30 cellular contexts compared by ENCODE assay signal in the genomic region with DNA sequence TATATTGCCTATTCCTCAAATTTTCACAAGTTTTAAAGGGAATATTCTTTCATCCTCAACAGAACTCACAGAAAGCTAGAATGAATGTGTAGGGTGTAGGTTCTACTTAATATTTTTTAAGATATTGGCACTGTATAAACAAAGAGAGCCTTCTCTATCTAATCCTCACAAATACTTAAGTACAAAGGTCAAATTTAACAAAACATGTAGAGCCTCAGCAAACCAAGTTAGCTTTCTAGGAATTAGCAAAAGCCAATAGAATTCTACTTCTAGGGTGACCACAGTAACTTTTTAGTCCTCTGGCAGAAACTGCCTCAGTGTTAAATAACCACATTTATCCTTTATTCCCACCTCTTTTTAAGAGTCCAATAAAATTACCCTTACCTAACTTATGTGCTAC. TPM values are rescaled to one million over a fixed set of nuclear protein-coding genes. Genes with fewer than 3 reads are reported as not detected.
DNase-seq lines count a peak whose midpoint lies in the region; ATAC-seq, FAIRE-seq and TF ChIP-seq lines count a peak whose summit lies in the region.
"Had no signal": no experiment of that assay in that cellular context is flagged by ENCODE, and none has a peak within 500 bp of the region (broad histone marks: within the 10 kb centered on the region; RNA-seq: fewer than 3 reads in every experiment).

No MANE protein-coding gene starts in this region.

- H3K4me2 ChIP-seq in GM23338 = no peak overlapping the region

- peaks cover 97% of the 10 kb centered on the region for H4K20me1 ChIP-seq in GM23338 (replicated peaks; ENCODE audit: insufficient read depth)

- ATAC-seq in GM23338 (no peak), HG02759 (IDR thresholded peaks at IDR 0.05; ENCODE audit: unreplicated experiment) (no peak), HG03139 (IDR thresholded peaks at IDR 0.05; ENCODE audit: unreplicated experiment) (no peak)
- no peak for ATAC-seq in effector memory CD8-positive, alpha-beta T cell (replicated peaks)
- ATAC-seq: activated CD4-positive, CD25-positive, alpha-beta regulatory T cell treated with anti-CD3 and anti-CD28 coated beads, Interleukin-2, amount 50 U/mL, for 24 hours had no signal

- H3K27me3 Mint-ChIP-seq in activated naive CD8-positive, alpha-beta T cell = no peaks in the 10 kb centered on the region
- no peaks in the 10 kb centered on the region for H3K27me3 Mint-ChIP-seq in activated naive CD8-positive, alpha-beta T cell treated with anti-CD3 and anti-CD28 coated beads for 36 hours
- peaks cover 2% of the 10 kb centered on the region for H3K27me3 Mint-ChIP-seq in GM23338 (ENCODE audit: insufficient read depth, low read depth, poor library complexity)
- H3K27me3 Mint-ChIP-seq in effector memory CD8-positive, alpha-beta T cell = no peaks in the 10 kb centered on the region
- no peaks in the 10 kb centered on the region for H3K27me3 Mint-ChIP-seq in osteocyte (ENCODE audit: unreplicated experiment)
- H3K27me3 Mint-ChIP-seq: brain had no signal

- TF ChIP-seq CTCF in GM23338 (conservative IDR thresholded peaks at IDR 0.05; ENCODE audit: low read depth in 2 of 2) (no peak), osteocyte (IDR thresholded peaks at IDR 0.05) (no peak), kidney (IDR thresholded peaks at IDR 0.05; ENCODE audit: borderline replicate concordance, extremely low read depth, insufficient read depth) (no peak)

- H3K36me3 ChIP-seq in GM23338 (ENCODE audit: insufficient read depth) (peaks cover 20% of the 10 kb centered on the region; the same call in 1 of the 2 replicates), kidney (ENCODE audit: control insufficient read depth in 1 of 2, insufficient read depth in 2 of 2, low read length in 2 of 2) (peaks cover 7 to 8% of the 10 kb centered on the region in 2 donors)
- H3K36me3 ChIP-seq: prostate gland, right lobe of liver, vagina had no signal

- peaks cover 100% of the 10 kb centered on the region for H3K79me2 ChIP-seq in GM23338 (replicated peaks; ENCODE audit: insufficient read depth)

- no peaks in the 10 kb centered on the region for H3K9me2 ChIP-seq in GM23338 (ENCODE audit: insufficient read depth)

- peaks cover 32% of the 10 kb centered on the region for H3K4me1 ChIP-seq in GM23338 (ENCODE audit: insufficient read depth)
- peaks cover 2 to 4% of the 10 kb centered on the region in 2 donors for H3K4me1 ChIP-seq in kidney (ENCODE audit: control insufficient read depth in 1 of 2, insufficient read depth in 1 of 2, low read depth in 1 of 2, low read length in 2 of 2)
- H3K4me1 ChIP-seq: prostate gland had no signal

- H3K27me3 ChIP-seq in GM23338 (ENCODE audit: insufficient read depth) = no peaks in the 10 kb centered on the region
- H3K27me3 ChIP-seq: neutrophil, right lobe of liver, stomach, vagina had no signal

- H3K9ac ChIP-seq in kidney (ENCODE audit: low read length in 2 of 2) = no peak overlapping the region

- DNase-seq in activated naive CD8-positive, alpha-beta T cell treated with anti-CD3 and anti-CD28 coated beads for 36 hours = no peak
- no peak for DNase-seq in GM23338 (ENCODE audit: low spot score)
- DNase-seq in effector memory CD8-positive, alpha-beta T cell = no peak
- no peak for DNase-seq in osteocyte (ENCODE audit: extremely low spot score, unreplicated experiment)
- no peak for DNase-seq in kidney
- DNase-seq: activated CD4-positive, alpha-beta T cell treated with anti-CD3 and anti-CD28 coated beads, Interleukin-2, amount 50 U/mL, for 48 hours; activated CD8-positive, alpha-beta memory T cell treated with anti-CD3 and anti-CD28 coated beads, Interleukin-2, amount 50 U/mL, for 4 hours; activated naive CD4-positive, alpha-beta T cell treated with anti-CD3 and anti-CD28 coated beads for 36 hours; AML-193; amniotic stem cell; DMS79; NCI-H1436; NCI-H2081; NCI-H2227 treated with DMSO at 0.1 percent for 48 hours; NCI-H526 treated with DMSO at 0.1 percent for 48 hours; right lobe of liver; SHP77; stimulated activated CD4-positive, alpha-beta T cell treated with anti-CD3 and anti-CD28 coated beads, Interleukin-12 subunit alpha, Interleukin-12 subunit beta, amount 100 ng/mL, for 4 hours; stimulated activated CD4-positive, alpha-beta T cell treated with anti-CD3 and anti-CD28 coated beads, Interleukin-4, amount 100 ng/mL, for 1 hour; stomach had no signal

- H3F3A ChIP-seq in GM23338 (replicated peaks; ENCODE audit: low read depth) = 0 out of 2 replicates have a peak, but pooled peaks cover 2% of the 10 kb centered on the region

- peak overlapping the region; percentile 20 for H3K4me3 Mint-ChIP-seq in activated naive CD8-positive, alpha-beta T cell
- H3K4me3 Mint-ChIP-seq in activated naive CD8-positive, alpha-beta T cell treated with anti-CD3 and anti-CD28 coated beads for 36 hours = no peak overlapping the region
- H3K4me3 Mint-ChIP-seq in GM23338 (no peak overlapping the region), osteocyte (ENCODE audit: unreplicated experiment) (no peak overlapping the region)
- peak overlapping the region in 1 of 2 donors; percentile 18 for H3K4me3 Mint-ChIP-seq in effector memory CD8-positive, alpha-beta T cell
- H3K4me3 Mint-ChIP-seq: activated naive CD4-positive, alpha-beta T cell treated with anti-CD3 and anti-CD28 coated beads for 36 hours; activated T-helper 1 cell treated with anti-CD3 and anti-CD28 coated beads, Interleukin-12 subunit alpha, Interleukin-12 subunit beta, Interleukin-2, Interleukin-4 antibody, amounts not matched to agents 30 ng/mL and 10 ng/mL and 1 ng/mL, durations not matched to agents 14 hours and 24 hours and 36 hours; brain had no signal

- no peaks in the 10 kb centered on the region for H3K9me3 ChIP-seq in kidney (ENCODE audit: control insufficient read depth in 1 of 2, low read length in 2 of 2)
- H3K9me3 ChIP-seq: neutrophil, prostate gland, right lobe of liver, stomach, vagina had no signal

- H3K27ac ChIP-seq in GM23338 (ENCODE audit: low read depth) (peak overlapping the region; percentile 27; the same call in 1 of the 2 replicates), kidney (ENCODE audit: low read depth in 2 of 2, low read length in 2 of 2) (no peak overlapping the region)
- H3K27ac ChIP-seq: neutrophil, prostate gland, right lobe of liver, vagina had no signal

- H2AFZ ChIP-seq in GM23338 = no peak overlapping the region

- intact Hi-C loops in kidney (cut with DNase I) = no loop called here

- peaks cover 34% of the 10 kb centered on the region for H3K36me3 Mint-ChIP-seq in activated naive CD8-positive, alpha-beta T cell
- peaks cover 74% of the 10 kb centered on the region for H3K36me3 Mint-ChIP-seq in activated naive CD8-positive, alpha-beta T cell treated with anti-CD3 and anti-CD28 coated beads for 36 hours
- H3K36me3 Mint-ChIP-seq in GM23338 (ENCODE audit: low read depth) = peaks cover 83% of the 10 kb centered on the region
- peaks cover 55% of the 10 kb centered on the region for H3K36me3 Mint-ChIP-seq in effector memory CD8-positive, alpha-beta T cell (ENCODE audit: insufficient read depth)
- H3K36me3 Mint-ChIP-seq in osteocyte (ENCODE audit: unreplicated experiment) = peaks cover 31% of the 10 kb centered on the region

- FAIRE-seq in kidney (lab: Jason Lieb, UNC) = no peak
- FAIRE-seq: A204.1 had no signal

- H3K4me1 Mint-ChIP-seq in activated naive CD8-positive, alpha-beta T cell (ENCODE audit: low read depth) = peaks cover 79% of the 10 kb centered on the region
- peaks cover 47% of the 10 kb centered on the region for H3K4me1 Mint-ChIP-seq in activated naive CD8-positive, alpha-beta T cell treated with anti-CD3 and anti-CD28 coated beads for 36 hours
- H3K4me1 Mint-ChIP-seq in GM23338 (peaks cover 26% of the 10 kb centered on the region), osteocyte (ENCODE audit: unreplicated experiment) (peaks cover 40% of the 10 kb centered on the region)
- peaks cover 40 to 72% of the 10 kb centered on the region in 2 donors for H3K4me1 Mint-ChIP-seq in effector memory CD8-positive, alpha-beta T cell (ENCODE audit: low read depth in 2 of 2)

- no peak overlapping the region for H3K27ac Mint-ChIP-seq in activated naive CD8-positive, alpha-beta T cell
- H3K27ac Mint-ChIP-seq in activated naive CD8-positive, alpha-beta T cell treated with anti-CD3 and anti-CD28 coated beads for 36 hours = no peak overlapping the region
- H3K27ac Mint-ChIP-seq in GM23338 = no peak overlapping the region
- peak overlapping the region; percentile 46 to 54 for H3K27ac Mint-ChIP-seq in effector memory CD8-positive, alpha-beta T cell
- H3K27ac Mint-ChIP-seq in osteocyte (ENCODE audit: unreplicated experiment) = peak overlapping the region; percentile 34
- H3K27ac Mint-ChIP-seq: activated naive CD4-positive, alpha-beta T cell treated with anti-CD3 and anti-CD28 coated beads for 36 hours; activated T-helper 1 cell treated with anti-CD3 and anti-CD28 coated beads, Interleukin-12 subunit alpha, Interleukin-12 subunit beta, Interleukin-2, Interleukin-4 antibody, amounts not matched to agents 30 ng/mL and 10 ng/mL and 1 ng/mL, durations not matched to agents 14 hours and 24 hours and 36 hours had no signal

- peaks cover 9% of the 10 kb centered on the region for H3K9me3 Mint-ChIP-seq in activated naive CD8-positive, alpha-beta T cell (ENCODE audit: low read depth)
- peaks cover 4% of the 10 kb centered on the region for H3K9me3 Mint-ChIP-seq in activated naive CD8-positive, alpha-beta T cell treated with anti-CD3 and anti-CD28 coated beads for 36 hours
- no peaks in the 10 kb centered on the region for H3K9me3 Mint-ChIP-seq in GM23338
- no peaks in the 10 kb centered on the region for H3K9me3 Mint-ChIP-seq in effector memory CD8-positive, alpha-beta T cell
- no peaks in the 10 kb centered on the region for H3K9me3 Mint-ChIP-seq in osteocyte (ENCODE audit: unreplicated experiment)

- H3K4me3 ChIP-seq in GM23338 = no peak overlapping the region
- H3K4me3 ChIP-seq in kidney (ENCODE audit: low read length in 2 of 2) = no peak overlapping the region
- H3K4me3 ChIP-seq: prostate gland, right lobe of liver, stomach, vagina had no signal

TF ChIP-seq in GM23338, 12 proteins besides CTCF, POLR2A, EP300 and RAD21 (continues in another document):
- TF ChIP-seq EZH2 (IDR thresholded peaks at IDR 0.05; ENCODE audit: low read depth, unreplicated experiment) = no peak
- no peak for TF ChIP-seq JUNB (IDR thresholded peaks at IDR 0.05; ENCODE audit: unreplicated experiment)
- TF ChIP-seq EZH2phosphoT487 (IDR thresholded peaks at IDR 0.05; ENCODE audit: unreplicated experiment) = no peak
- no peak for TF ChIP-seq ZNF114 (CRISPR knock-in tag; IDR thresholded peaks at IDR 0.05)
- TF ChIP-seq CREB1 (CRISPR knock-in tag; IDR thresholded peaks at IDR 0.05; ENCODE audit: low read depth) = no peak
- no peak for TF ChIP-seq POLR2AphosphoS5 (IDR thresholded peaks at IDR 0.05; ENCODE audit: low read depth)
- no peak for TF ChIP-seq STAT1 (IDR thresholded peaks at IDR 0.05; ENCODE audit: unreplicated experiment)

RNA-seq across cellular contexts. Expression of gene DHX15, which starts 19.3 kb away (rescaled TPM):
- total RNA-seq in activated naive CD8-positive, alpha-beta T cell treated with anti-CD3 and anti-CD28 coated beads for 36 hours = 100 to 1,000 TPM; 231 to 236 TPM
- 336 and 372 TPM in 2 replicates for total RNA-seq in GM23338 (2014; rRNA removed; shearing (Covaris generic))
- polyA plus RNA-seq in GM23338 (2016; fragmentation: Nextera tagmentation; extraction: Ambion mirVana) (226 and 229 TPM in 2 replicates), kidney (ENCODE audit: insufficient read depth, low read depth, low replicate concordance) (53.4 TPM)
- total RNA-seq in osteocyte (101 and 102 TPM in 2 replicates), kidney (120 TPM)

Comparison
In these comparisons a context has a peak if more than half of its experiments do, and no peak if none do; other contexts are left out.
1. H3K27ac Mint-ChIP-seq: peak in effector memory CD8-positive, alpha-beta T cell (2 of 2) and osteocyte (single experiment); none in activated naive CD8-positive, alpha-beta T cell (single experiment), activated naive CD8-positive, alpha-beta T cell treated with anti-CD3 and anti-CD28 coated beads for 36 hours (single experiment) and GM23338 (single experiment).